In the genomic region with DNA sequence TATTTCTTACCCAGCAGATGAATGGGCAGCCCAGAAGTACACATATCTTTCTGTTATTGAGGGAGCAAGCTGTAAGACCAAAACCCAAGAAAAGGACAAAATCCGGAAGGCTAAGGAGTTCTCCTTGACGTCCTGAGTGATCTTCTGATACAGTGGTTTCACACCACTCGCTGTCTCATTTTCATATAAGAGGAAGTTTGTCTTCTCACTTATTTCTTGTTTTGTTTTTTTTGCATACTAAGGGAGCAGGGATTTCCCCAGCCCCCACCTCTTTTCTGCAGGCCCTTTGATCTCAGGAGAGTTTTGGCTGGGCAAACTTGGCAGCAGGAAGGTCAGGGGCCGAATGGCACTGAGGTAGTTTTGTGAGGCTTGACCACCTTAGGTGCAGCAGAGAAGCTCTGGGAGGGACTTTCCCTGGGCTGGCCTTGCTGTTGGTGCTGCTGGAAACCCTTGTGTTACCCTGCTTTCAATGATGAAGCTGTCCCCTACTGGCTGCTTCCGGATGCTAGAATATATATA, we compare ENCODE assay signal across 9 cellular contexts. TPM values are rescaled to one million over a fixed set of nuclear protein-coding genes. Genes with fewer than 3 reads are reported as not detected.
DNase-seq lines count a peak whose midpoint lies in the region; ATAC-seq and TF ChIP-seq lines count a peak whose summit lies in the region.
"Had no signal": no experiment of that assay in that cellular context is flagged by ENCODE, and none has a peak within 500 bp of the region (broad histone marks: within the 10 kb centered on the region; RNA-seq: fewer than 3 reads in every experiment).

No MANE protein-coding gene starts in this region.

- H3K4me3 Mint-ChIP-seq in activated naive CD8-positive, alpha-beta T cell treated with anti-CD3 and anti-CD28 coated beads for 36 hours: no peak overlapping the region

- H3K36me3 Mint-ChIP-seq in activated naive CD8-positive, alpha-beta T cell treated with anti-CD3 and anti-CD28 coated beads for 36 hours: no peaks in the 10 kb centered on the region

- ATAC-seq in GM21447 (IDR thresholded peaks at IDR 0.05; ENCODE audit: unreplicated experiment) (peak; percentile 44), HG03520 (IDR thresholded peaks at IDR 0.05; ENCODE audit: unreplicated experiment) (peak; percentile 40), esophagus mucosa (no peak)
- ATAC-seq: pancreas had no signal

- DNase-seq in GM12865 (ENCODE audit: low read depth) (peak; percentile 82), NCI-H2107 treated with DMSO at 0.1 percent for 48 hours (lab: John Stamatoyannopoulos, UW; ENCODE audit: unreplicated experiment) (no peak), foreskin fibroblast (no peak), SHP77 treated with DMSO at 0.1 percent for 48 hours (lab: John Stamatoyannopoulos, UW) (no peak)
- DNase-seq in activated naive CD8-positive, alpha-beta T cell treated with anti-CD3 and anti-CD28 coated beads for 36 hours: peak; percentile 59
- DNase-seq: pancreas had no signal

- no peak overlapping the region for H3K4me3 ChIP-seq in GM12865 (ENCODE audit: low read depth, low read length)
- no peak overlapping the region for H3K4me3 ChIP-seq in foreskin fibroblast (ENCODE audit: low read depth in 1 of 2, low read length in 2 of 2)
- H3K4me3 ChIP-seq: pancreas had no signal

- no peak for TF ChIP-seq CTCF in GM12865 (IDR thresholded peaks at IDR 0.05; ENCODE audit: insufficient read depth, low read depth, low read length, missing control alignments)
- TF ChIP-seq CTCF in foreskin fibroblast (IDR thresholded peaks at IDR 0.05; ENCODE audit: low read depth, low read length): no peak

- H3K27me3 Mint-ChIP-seq in activated naive CD8-positive, alpha-beta T cell treated with anti-CD3 and anti-CD28 coated beads for 36 hours: no peaks in the 10 kb centered on the region

- H3K9me3 Mint-ChIP-seq in activated naive CD8-positive, alpha-beta T cell treated with anti-CD3 and anti-CD28 coated beads for 36 hours: no peaks in the 10 kb centered on the region

- peak overlapping the region; percentile 78 for H3K27ac Mint-ChIP-seq in activated naive CD8-positive, alpha-beta T cell treated with anti-CD3 and anti-CD28 coated beads for 36 hours

- peaks cover 35% of the 10 kb centered on the region for H3K4me1 Mint-ChIP-seq in activated naive CD8-positive, alpha-beta T cell treated with anti-CD3 and anti-CD28 coated beads for 36 hours

RNA-seq across cellular contexts. Expression of a gene that starts 13.3 kb away (rescaled TPM):
- total RNA-seq in activated naive CD8-positive, alpha-beta T cell treated with anti-CD3 and anti-CD28 coated beads for 36 hours: not detected
- not detected for total RNA-seq in esophagus mucosa

Comparison
In these comparisons a context has a peak if more than half of its experiments do, and no peak if none do; other contexts are left out.
1. DNase-seq: peak in GM12865 (single experiment) and activated naive CD8-positive, alpha-beta T cell treated with anti-CD3 and anti-CD28 coated beads for 36 hours (single experiment); none in NCI-H2107 treated with DMSO at 0.1 percent for 48 hours (single experiment), foreskin fibroblast (0 of 2) and SHP77 treated with DMSO at 0.1 percent for 48 hours (single experiment).